In genomic region chr6:158853072-158853871, GRCh38 we compare ENCODE assay signal across 8 cellular contexts. TPM values are rescaled to one million over a fixed set of nuclear protein-coding genes. Genes with fewer than 3 reads are reported as not detected.
DNase-seq lines count a peak whose midpoint lies in the region; ATAC-seq, FAIRE-seq and TF ChIP-seq lines count a peak whose summit lies in the region.

No MANE protein-coding gene starts in this region.

- H3K27ac Mint-ChIP-seq in chondrocyte (ENCODE audit: unreplicated experiment) = no peak overlapping the region

- peak; percentile 79 for TF ChIP-seq POLR2A in K562 (conservative IDR thresholded peaks at IDR 0.05)

- POLR2A ChIA-PET in K562 (lab: Yijun Ruan, JAX) = interaction anchor here (0.5 to 2.9 kb wide), 12 partner anchors 8 to 109 kb away, joined by 3 to 22 read pairs (median 4); no protein-coding TSS in a partner anchor

- FAIRE-seq in K562 (lab: Jason Lieb, UNC) = peak; percentile 97
- no peak for FAIRE-seq in kidney (lab: Jason Lieb, UNC)

- H3K4me3 Mint-ChIP-seq in chondrocyte (ENCODE audit: unreplicated experiment) = no peak overlapping the region

- DNase-seq in DND-41 = peak; percentile 85
- peak; percentile 79 for DNase-seq in T-helper 9 cell
- DNase-seq in K562 (ENCODE audit: extremely low read depth in 1 of 4, low spot score in 3 of 4) = peak; percentile 95 to 99 (median 96)
- DNase-seq in kidney = peak; percentile 94
- DNase-seq in stimulated activated CD4-positive, alpha-beta T cell treated with anti-CD3 and anti-CD28 coated beads, TNF-alpha, amount 100 ng/mL, for 4 hours (ENCODE audit: low read depth in 3 of 3) = peak; percentile 58 to 78 (median 78)
- no peak for DNase-seq in chondrocyte (ENCODE audit: low spot score)

- in situ Hi-C loops in K562 (cut with MboI) = no loop called here

- H2AFZ ChIP-seq in DND-41 (ENCODE audit: low read depth, low read length) (peak overlapping the region; percentile 69), K562 (ENCODE audit: low read depth, low read length) (peak overlapping the region; percentile 81)

- intact Hi-C loops in K562 (cut with micrococcal nuclease) = loop anchor here (1.0 kb wide), 2 partner anchors 16 to 29 kb away; no protein-coding TSS in a partner anchor
- intact Hi-C loops in kidney (cut with DNase I) = no loop called here

- TF ChIP-seq EP300 in K562 (IDR thresholded peaks at IDR 0.05; ENCODE audit: low read length) = peak; percentile 98

- peaks cover 22% of the 10 kb centered on the region for H3K4me1 Mint-ChIP-seq in chondrocyte (ENCODE audit: low read depth)

- no peaks in the 10 kb centered on the region for H3K9me3 ChIP-seq in DND-41 (ENCODE audit: insufficient read depth, low read length, severe bottlenecking)
- H3K9me3 ChIP-seq in HUES48 (ENCODE audit: control insufficient read depth, insufficient read depth, low read length) = no peaks in the 10 kb centered on the region
- H3K9me3 ChIP-seq in K562 (replicated peaks; ENCODE audit: control insufficient read depth, insufficient read depth, low read depth, low read length) = no peaks in the 10 kb centered on the region; the same call in 1 of the 2 replicates
- no peaks in the 10 kb centered on the region for H3K9me3 ChIP-seq in kidney (ENCODE audit: control insufficient read depth in 1 of 2, low read length in 2 of 2)

- H3K27ac ChIP-seq in DND-41 (ENCODE audit: low read length) (peak overlapping the region; percentile 78), HUES48 (ENCODE audit: low read depth, low read length) (peak overlapping the region; percentile 99), K562 (ENCODE audit: extremely low read depth, low read depth, low read length) (peak overlapping the region; percentile 89), kidney (ENCODE audit: low read depth in 2 of 2, low read length in 2 of 2) (peak overlapping the region in 1 of 2 donors; percentile 71)

- H3K9ac ChIP-seq in DND-41 (ENCODE audit: low read depth, low read length) (peak overlapping the region; percentile 16; the same call in 1 of the 2 replicates), HUES48 (ENCODE audit: low read depth, low read length) (peak overlapping the region; percentile 77), K562 (ENCODE audit: insufficient read depth in 1 of 2, low read depth in 2 of 2, low read length in 2 of 2) (peak overlapping the region; percentile 75; a peak in 3 of 4 replicates), kidney (ENCODE audit: low read length in 2 of 2) (no peak overlapping the region)

- H3K79me2 ChIP-seq in DND-41 (ENCODE audit: insufficient read depth, low read length) = no peaks in the 10 kb centered on the region
- peaks cover 8% of the 10 kb centered on the region; the same call in 2 of the 3 replicates for H3K79me2 ChIP-seq in K562 (ENCODE audit: control insufficient read depth, insufficient read depth, low read length)

- H3K4me1 ChIP-seq in DND-41 (ENCODE audit: insufficient read depth, low read length) (peaks cover 24% of the 10 kb centered on the region), HUES48 (ENCODE audit: control insufficient read depth, insufficient read depth, low read length) (peaks cover 43% of the 10 kb centered on the region), K562 (replicated peaks in 1 of 2; ENCODE audit: control insufficient read depth in 2 of 2, insufficient read depth in 2 of 2, low read length in 2 of 2) (peaks cover 29 to 55% of the 10 kb centered on the region in 2 experiments), kidney (ENCODE audit: control insufficient read depth in 1 of 2, insufficient read depth in 1 of 2, low read depth in 1 of 2, low read length in 2 of 2) (peaks cover 0 to 8% of the 10 kb centered on the region in 2 donors)

- H3K27me3 ChIP-seq in DND-41 (ENCODE audit: insufficient read depth, low read length, poor library complexity) (no peaks in the 10 kb centered on the region), HUES48 (ENCODE audit: control insufficient read depth, insufficient read depth, low read length) (no peaks in the 10 kb centered on the region), K562 (ENCODE audit: control insufficient read depth in 2 of 2, insufficient read depth in 2 of 2, low read length in 2 of 2) (no peaks in the 10 kb centered on the region; a peak in 1 of 5 replicates)

- peak in 1 of 2 experiments; percentile 36; a peak in 1 of 4 replicates for TF ChIP-seq RAD21 in K562 (CRISPR knock-in tag; conservative IDR thresholded peaks at IDR 0.05 in 1 of 2, IDR thresholded peaks at IDR 0.05 in 1 of 2)

- H4K20me1 ChIP-seq in DND-41 (ENCODE audit: insufficient read depth, low read length) (no peaks in the 10 kb centered on the region), K562 (replicated peaks; ENCODE audit: control insufficient read depth, insufficient read depth, low read length) (no peaks in the 10 kb centered on the region)

- H3K36me3 ChIP-seq in DND-41 (ENCODE audit: insufficient read depth, low read length) = no peaks in the 10 kb centered on the region
- H3K36me3 ChIP-seq in HUES48 (ENCODE audit: control insufficient read depth, insufficient read depth, low read length) = no peaks in the 10 kb centered on the region
- no peaks in the 10 kb centered on the region for H3K36me3 ChIP-seq in K562 (ENCODE audit: control insufficient read depth, insufficient read depth, low read length)
- H3K36me3 ChIP-seq in kidney (ENCODE audit: control insufficient read depth in 1 of 2, insufficient read depth in 2 of 2, low read length in 2 of 2) = no peaks in the 10 kb centered on the region

- no peaks in the 10 kb centered on the region for H3K27me3 Mint-ChIP-seq in chondrocyte (ENCODE audit: low read depth)

- whole genome bisulfite sequencing in K562 (ENCODE audit: insufficient coverage, low coverage, missing lambda C conversion rate) = 4% methylated on average over 13 of the region's 13 CpGs

- peak; percentile 87 for ATAC-seq in DND-41 (ENCODE audit: insufficient read depth, low read depth)
- ATAC-seq in GM21529 (IDR thresholded peaks at IDR 0.05; ENCODE audit: unreplicated experiment) = peak; percentile 91
- peak; percentile 91 for ATAC-seq in K562

- no peaks in the 10 kb centered on the region for H3K9me3 Mint-ChIP-seq in chondrocyte (ENCODE audit: low read depth)

- H3K36me3 Mint-ChIP-seq in chondrocyte (ENCODE audit: low read depth) = no peaks in the 10 kb centered on the region

- TF ChIP-seq CTCF in DND-41 (IDR thresholded peaks at IDR 0.05; ENCODE audit: borderline replicate concordance, extremely low read depth, low read length, poor library complexity, severe bottlenecking) (no peak), K562 (IDR thresholded peaks at IDR 0.05 in 2 of 3, conservative IDR thresholded peaks at IDR 0.05 in 1 of 3; ENCODE audit: insufficient read depth in 2 of 3, low read depth in 1 of 3, low read length in 3 of 3) (no peak), kidney (IDR thresholded peaks at IDR 0.05; ENCODE audit: borderline replicate concordance, extremely low read depth, insufficient read depth) (no peak), chondrocyte (IDR thresholded peaks at IDR 0.05) (no peak)

- H3K4me2 ChIP-seq in DND-41 (ENCODE audit: insufficient read depth, low read length) = peak overlapping the region; percentile 31
- H3K4me2 ChIP-seq in K562 (ENCODE audit: insufficient read depth, low read length) = peak overlapping the region; percentile 99

- CTCF ChIA-PET in K562 (lab: Yijun Ruan, JAX; ENCODE audit: low intra/inter-chr PET ratio) = interaction anchor here (0.7 kb wide), 1 partner anchor 149 kb away, joined by 3 read pairs; no protein-coding TSS in a partner anchor

- no TSS peak for BruUV-seq in K562 (replicated peaks; lab: Mats Ljungman, UMichigan)

- H3K4me3 ChIP-seq in DND-41 (ENCODE audit: low read depth in 1 of 2, low read length in 2 of 2) = no peak overlapping the region; a peak in 1 of 4 replicates
- H3K4me3 ChIP-seq in HUES48 (ENCODE audit: low read depth, low read length) = peak overlapping the region; percentile 50
- peak overlapping the region; percentile 24 for H3K4me3 ChIP-seq in K562
- peak overlapping the region in 1 of 2 donors; percentile 2 for H3K4me3 ChIP-seq in kidney (ENCODE audit: low read length in 2 of 2)

- peaks cover 8% of the 10 kb centered on the region for H3K9me1 ChIP-seq in K562 (ENCODE audit: control insufficient read depth, insufficient read depth, low read length)

TF ChIP-seq in K562, 482 proteins besides CTCF, POLR2A, EP300 and RAD21 (continues in another document):
- TF ChIP-seq TFAP4 (CRISPR knock-in tag; IDR thresholded peaks at IDR 0.05; ENCODE audit: borderline replicate concordance) = peak; percentile 93; the same call in 1 of the 2 replicates
- peak; percentile 60; the same call in 1 of the 2 replicates for TF ChIP-seq RFX5 (IDR thresholded peaks at IDR 0.05; ENCODE audit: low read depth, low read length)
- TF ChIP-seq ZBTB1 (CRISPR knock-in tag; IDR thresholded peaks at IDR 0.05; ENCODE audit: borderline replicate concordance, low read depth) = peak; percentile 99
- peak; percentile 68; the same call in 1 of the 2 replicates for TF ChIP-seq SPI1 (IDR thresholded peaks at IDR 0.05; ENCODE audit: borderline replicate concordance, low read depth, low read length)
- TF ChIP-seq ZNF780A (CRISPR knock-in tag; IDR thresholded peaks at IDR 0.05) = no peak

RNA-seq across cellular contexts. Expression of gene EZR, which starts 34.1 kb away (rescaled TPM):
- total RNA-seq in K562 (2011; cell fraction: chromatin; rRNA removed; ENCODE audit: low replicate concordance) = 49.5 and 70.7 TPM in 2 replicates
- 37.9 and 45.2 TPM in 2 replicates for total RNA-seq in K562 (2011; cell fraction: nucleolus; rRNA removed)
- 44.1 and 48.1 TPM in 2 replicates for total RNA-seq in K562 (2011; cell fraction: nucleoplasm; rRNA removed)
- total RNA-seq in K562 (2014; rRNA removed) (161 and 162 TPM in 2 replicates), K562 (2014; rRNA removed; fragmentation: Illumina TruSeq; extraction: Trizol) (71.5 and 72.7 TPM in 2 replicates), K562 (2015; rRNA removed; fragmentation: Illumina TruSeq; extraction: Trizol) (110 and 117 TPM in 2 replicates), K562 (2021) (125 and 143 TPM in 2 replicates), kidney (636 TPM), chondrocyte (57.0 to 71.5 TPM (median 68.4 TPM) in 3 replicates)
- polyA plus RNA-seq in K562 (2011; rRNA removed) (104 and 135 TPM in 2 replicates), K562 (2014; fragmentation: Illumina TruSeq; extraction: Trizol) (93.0 and 101 TPM in 2 replicates), K562 (2014; fragmentation: Nextera tagmentation; extraction: Ambion mirVana) (10 to 100 TPM; 36.5 to 63.6 TPM), K562 (2014; rRNA removed) (91.5 and 114 TPM in 2 replicates), kidney (ENCODE audit: insufficient read depth, low read depth, low replicate concordance) (154 TPM)
- 78.6 and 88.6 TPM in 2 replicates for polyA plus RNA-seq in K562 (2011; cell fraction: cytosol; rRNA removed)
- 91.7 and 156 TPM in 2 replicates for polyA plus RNA-seq in K562 (2011; cell fraction: nucleus; rRNA removed)
- 120 and 126 TPM in 2 replicates for polyA plus RNA-seq in K562 (2012)
- polyA minus RNA-seq in K562 (2011; rRNA and poly(A)+ RNA removed) = 100 and 114 TPM in 2 replicates
- polyA minus RNA-seq in K562 (2011; cell fraction: cytosol; rRNA and poly(A)+ RNA removed) = 69.7 and 85.1 TPM in 2 replicates
- polyA minus RNA-seq in K562 (2011; cell fraction: nucleus; rRNA and poly(A)+ RNA removed) = 20.1 and 54.6 TPM in 2 replicates

Comparison
In these comparisons a context has a peak if more than half of its experiments do, and no peak if none do; other contexts are left out.
1. H3K4me3 ChIP-seq: peak in HUES48 (single experiment) and K562 (single experiment); none in DND-41 (0 of 2).
2. H3K9ac ChIP-seq: peak in DND-41 (single experiment), HUES48 (single experiment) and K562 (2 of 2); none in kidney (0 of 2).
3. Peak in every context shown above with its lines, with median percentiles within 50 percentile points of each other: ATAC-seq.